Comparison of ENCODE assay signal across 28 cellular contexts in the genomic region with DNA sequence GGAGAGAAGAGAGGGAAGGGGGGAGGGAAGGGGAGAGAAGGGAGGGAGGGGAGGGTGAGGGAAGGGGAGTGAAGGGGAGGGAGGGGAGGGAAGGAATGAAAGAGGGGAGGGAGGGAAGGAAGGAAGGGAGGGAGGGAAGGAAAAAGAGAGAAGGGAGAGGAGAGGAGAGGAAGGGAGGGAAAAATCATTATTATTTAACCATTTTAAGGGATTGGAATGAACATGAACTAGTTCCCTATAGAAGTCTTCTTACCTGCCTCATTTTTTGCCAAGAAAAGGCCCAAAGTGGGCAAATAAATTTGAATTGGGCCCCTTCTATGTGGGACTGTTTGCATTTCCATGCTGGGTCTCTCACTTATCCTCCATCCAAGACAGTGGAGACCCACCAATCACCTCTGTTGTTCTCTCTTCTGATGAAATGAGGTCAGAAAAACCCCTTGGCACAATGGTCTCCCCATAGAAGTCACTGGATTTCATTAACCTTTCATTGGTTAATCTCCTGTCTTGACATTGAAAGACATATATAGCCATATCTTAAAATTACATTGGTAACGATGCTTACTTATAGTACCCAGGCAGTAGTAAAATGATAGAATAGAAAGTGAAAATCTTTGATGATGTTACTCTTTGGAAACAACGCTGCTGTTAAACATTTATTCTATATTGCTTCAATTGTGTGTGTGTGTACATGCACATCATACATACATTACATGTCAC.
"Had no signal": no experiment of that assay in that cellular context is flagged by ENCODE, and none has a peak within 500 bp of the region (broad histone marks: within the 10 kb centered on the region; RNA-seq: fewer than 3 reads in every experiment).

No MANE protein-coding gene starts in this region.

- ATAC-seq: effector memory CD8-positive, alpha-beta T cell; esophagus mucosa; gastrocnemius medialis; heart right ventricle; left cardiac atrium; left lung; left ventricle myocardium superior; lower lobe of right lung; mucosa of descending colon had no signal

- FAIRE-seq: endometrium, islet of Langerhans, keratinocyte had no signal

- H3K27ac ChIP-seq: colonic mucosa, epithelial cell of prostate, esophagus squamous epithelium, gastrocnemius medialis, heart right ventricle, left lung, lower lobe of right lung had no signal

- H3K27ac Mint-ChIP-seq: dendritic cell treated with granulocyte-macrophage colony-stimulating factor and Interleukin-4, amounts not matched to agents 40 ng/mL and 50 ng/mL, for 4 days; effector memory CD8-positive, alpha-beta T cell; endodermal cell; mesothelial cell of epicardium had no signal

- H3K36me3 ChIP-seq: colonic mucosa, esophagus squamous epithelium, gastrocnemius medialis, heart right ventricle, left lung, lower lobe of right lung had no signal

- DNase-seq: colonic mucosa; cortex of kidney; effector CD8-positive, alpha-beta T cell; effector memory CD8-positive, alpha-beta T cell; endodermal cell; erythroblast; esophagus squamous epithelium; foreskin fibroblast; foreskin melanocyte; gastrocnemius medialis; glutamatergic neuron; head of caudate nucleus; heart right ventricle; hippocampal formation; left cardiac atrium; left lung; left ventricle myocardium superior; lower lobe of right lung; mesenchymal stem cell; mucosa of descending colon; naive B cell had no signal

- H3K36me3 Mint-ChIP-seq: mesothelial cell of epicardium, naive B cell had no signal

- H3K4me3 ChIP-seq: colonic mucosa, esophagus squamous epithelium, gastrocnemius medialis, heart right ventricle, left lung, lower lobe of right lung, mucosa of descending colon had no signal

- H3K4me1 Mint-ChIP-seq: endodermal cell, mesothelial cell of epicardium had no signal

- H3K9me3 Mint-ChIP-seq: dendritic cell treated with granulocyte-macrophage colony-stimulating factor and Interleukin-4, amounts not matched to agents 40 ng/mL and 50 ng/mL, for 4 days had no signal

- H3K9me3 ChIP-seq: colonic mucosa, esophagus squamous epithelium, gastrocnemius medialis, left lung, lower lobe of right lung, mucosa of descending colon had no signal

- H3K4me1 ChIP-seq: colonic mucosa, esophagus squamous epithelium, gastrocnemius medialis, heart right ventricle, left lung, lower lobe of right lung had no signal

- H3K4me3 Mint-ChIP-seq: dendritic cell treated with granulocyte-macrophage colony-stimulating factor and Interleukin-4, amounts not matched to agents 40 ng/mL and 50 ng/mL, for 4 days; effector memory CD8-positive, alpha-beta T cell; endodermal cell; mesothelial cell of epicardium had no signal

- H3K27me3 ChIP-seq: colonic mucosa had no signal
